Comparison of ENCODE assay signal across 1 cellular context in the genomic region with DNA sequence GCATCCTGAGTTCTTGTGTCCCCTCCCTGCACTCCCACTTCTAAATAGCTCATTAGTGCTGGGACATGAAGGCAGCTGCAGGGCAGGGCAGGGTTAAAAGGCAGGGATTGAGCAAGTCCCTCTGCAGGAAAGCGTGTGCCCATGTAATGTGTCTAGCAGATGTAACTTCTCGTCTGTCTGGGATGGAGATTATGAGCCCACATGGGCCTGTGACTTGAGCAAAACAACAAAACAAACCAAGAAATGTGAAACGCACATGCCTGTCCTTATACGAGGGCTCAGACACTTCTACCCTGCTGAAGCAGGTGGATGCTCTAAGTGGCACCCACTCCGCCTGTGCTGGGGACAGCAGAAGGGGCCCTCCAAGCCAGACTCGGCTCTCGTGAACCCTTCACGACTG.
TF ChIP-seq lines count a peak whose summit lies in the region.

No MANE protein-coding gene starts in this region.

TF ChIP-seq in H1, 55 proteins besides CTCF, POLR2A, EP300 and RAD21:
- TF ChIP-seq GABPA (IDR thresholded peaks at IDR 0.05; ENCODE audit: borderline replicate concordance, insufficient read depth, low read length) (no peak), PHF8 (conservative IDR thresholded peaks at IDR 0.05; ENCODE audit: low read depth, low read length) (no peak), BCL11A (IDR thresholded peaks at IDR 0.05; ENCODE audit: low read depth in 2 of 2, low read length in 2 of 2) (no peak), BRCA1 (IDR thresholded peaks at IDR 0.05; ENCODE audit: low read depth, low read length) (no peak), EZH2 (IDR thresholded peaks at IDR 0.05; ENCODE audit: low read depth, low read length, severe bottlenecking) (no peak), HDAC2 (IDR thresholded peaks at IDR 0.05; ENCODE audit: borderline replicate concordance in 1 of 2, low read depth in 2 of 2, low read length in 2 of 2) (no peak), NRF1 (IDR thresholded peaks at IDR 0.05; ENCODE audit: low read depth, low read length) (no peak), JUN (IDR thresholded peaks at IDR 0.05; ENCODE audit: low read depth, low read length) (no peak), JUND (IDR thresholded peaks at IDR 0.05; ENCODE audit: low read length) (no peak), SIX5 (IDR thresholded peaks at IDR 0.05; ENCODE audit: low read depth, low read length) (no peak), SUZ12 (IDR thresholded peaks at IDR 0.05; ENCODE audit: low read length) (no peak), RFX5 (IDR thresholded peaks at IDR 0.05; ENCODE audit: borderline replicate concordance, low read depth, low read length) (no peak), SRF (IDR thresholded peaks at IDR 0.05; ENCODE audit: low read depth, low read length) (no peak), RXRA (IDR thresholded peaks at IDR 0.05; ENCODE audit: insufficient read depth, low read depth, low read length) (no peak), KDM4A (IDR thresholded peaks at IDR 0.05; ENCODE audit: low read depth, low read length, severe bottlenecking) (no peak), SAP30 (IDR thresholded peaks at IDR 0.05; ENCODE audit: insufficient read depth, insufficient replicate concordance, low read length) (no peak)
- TF ChIP-seq, protein P1, sequence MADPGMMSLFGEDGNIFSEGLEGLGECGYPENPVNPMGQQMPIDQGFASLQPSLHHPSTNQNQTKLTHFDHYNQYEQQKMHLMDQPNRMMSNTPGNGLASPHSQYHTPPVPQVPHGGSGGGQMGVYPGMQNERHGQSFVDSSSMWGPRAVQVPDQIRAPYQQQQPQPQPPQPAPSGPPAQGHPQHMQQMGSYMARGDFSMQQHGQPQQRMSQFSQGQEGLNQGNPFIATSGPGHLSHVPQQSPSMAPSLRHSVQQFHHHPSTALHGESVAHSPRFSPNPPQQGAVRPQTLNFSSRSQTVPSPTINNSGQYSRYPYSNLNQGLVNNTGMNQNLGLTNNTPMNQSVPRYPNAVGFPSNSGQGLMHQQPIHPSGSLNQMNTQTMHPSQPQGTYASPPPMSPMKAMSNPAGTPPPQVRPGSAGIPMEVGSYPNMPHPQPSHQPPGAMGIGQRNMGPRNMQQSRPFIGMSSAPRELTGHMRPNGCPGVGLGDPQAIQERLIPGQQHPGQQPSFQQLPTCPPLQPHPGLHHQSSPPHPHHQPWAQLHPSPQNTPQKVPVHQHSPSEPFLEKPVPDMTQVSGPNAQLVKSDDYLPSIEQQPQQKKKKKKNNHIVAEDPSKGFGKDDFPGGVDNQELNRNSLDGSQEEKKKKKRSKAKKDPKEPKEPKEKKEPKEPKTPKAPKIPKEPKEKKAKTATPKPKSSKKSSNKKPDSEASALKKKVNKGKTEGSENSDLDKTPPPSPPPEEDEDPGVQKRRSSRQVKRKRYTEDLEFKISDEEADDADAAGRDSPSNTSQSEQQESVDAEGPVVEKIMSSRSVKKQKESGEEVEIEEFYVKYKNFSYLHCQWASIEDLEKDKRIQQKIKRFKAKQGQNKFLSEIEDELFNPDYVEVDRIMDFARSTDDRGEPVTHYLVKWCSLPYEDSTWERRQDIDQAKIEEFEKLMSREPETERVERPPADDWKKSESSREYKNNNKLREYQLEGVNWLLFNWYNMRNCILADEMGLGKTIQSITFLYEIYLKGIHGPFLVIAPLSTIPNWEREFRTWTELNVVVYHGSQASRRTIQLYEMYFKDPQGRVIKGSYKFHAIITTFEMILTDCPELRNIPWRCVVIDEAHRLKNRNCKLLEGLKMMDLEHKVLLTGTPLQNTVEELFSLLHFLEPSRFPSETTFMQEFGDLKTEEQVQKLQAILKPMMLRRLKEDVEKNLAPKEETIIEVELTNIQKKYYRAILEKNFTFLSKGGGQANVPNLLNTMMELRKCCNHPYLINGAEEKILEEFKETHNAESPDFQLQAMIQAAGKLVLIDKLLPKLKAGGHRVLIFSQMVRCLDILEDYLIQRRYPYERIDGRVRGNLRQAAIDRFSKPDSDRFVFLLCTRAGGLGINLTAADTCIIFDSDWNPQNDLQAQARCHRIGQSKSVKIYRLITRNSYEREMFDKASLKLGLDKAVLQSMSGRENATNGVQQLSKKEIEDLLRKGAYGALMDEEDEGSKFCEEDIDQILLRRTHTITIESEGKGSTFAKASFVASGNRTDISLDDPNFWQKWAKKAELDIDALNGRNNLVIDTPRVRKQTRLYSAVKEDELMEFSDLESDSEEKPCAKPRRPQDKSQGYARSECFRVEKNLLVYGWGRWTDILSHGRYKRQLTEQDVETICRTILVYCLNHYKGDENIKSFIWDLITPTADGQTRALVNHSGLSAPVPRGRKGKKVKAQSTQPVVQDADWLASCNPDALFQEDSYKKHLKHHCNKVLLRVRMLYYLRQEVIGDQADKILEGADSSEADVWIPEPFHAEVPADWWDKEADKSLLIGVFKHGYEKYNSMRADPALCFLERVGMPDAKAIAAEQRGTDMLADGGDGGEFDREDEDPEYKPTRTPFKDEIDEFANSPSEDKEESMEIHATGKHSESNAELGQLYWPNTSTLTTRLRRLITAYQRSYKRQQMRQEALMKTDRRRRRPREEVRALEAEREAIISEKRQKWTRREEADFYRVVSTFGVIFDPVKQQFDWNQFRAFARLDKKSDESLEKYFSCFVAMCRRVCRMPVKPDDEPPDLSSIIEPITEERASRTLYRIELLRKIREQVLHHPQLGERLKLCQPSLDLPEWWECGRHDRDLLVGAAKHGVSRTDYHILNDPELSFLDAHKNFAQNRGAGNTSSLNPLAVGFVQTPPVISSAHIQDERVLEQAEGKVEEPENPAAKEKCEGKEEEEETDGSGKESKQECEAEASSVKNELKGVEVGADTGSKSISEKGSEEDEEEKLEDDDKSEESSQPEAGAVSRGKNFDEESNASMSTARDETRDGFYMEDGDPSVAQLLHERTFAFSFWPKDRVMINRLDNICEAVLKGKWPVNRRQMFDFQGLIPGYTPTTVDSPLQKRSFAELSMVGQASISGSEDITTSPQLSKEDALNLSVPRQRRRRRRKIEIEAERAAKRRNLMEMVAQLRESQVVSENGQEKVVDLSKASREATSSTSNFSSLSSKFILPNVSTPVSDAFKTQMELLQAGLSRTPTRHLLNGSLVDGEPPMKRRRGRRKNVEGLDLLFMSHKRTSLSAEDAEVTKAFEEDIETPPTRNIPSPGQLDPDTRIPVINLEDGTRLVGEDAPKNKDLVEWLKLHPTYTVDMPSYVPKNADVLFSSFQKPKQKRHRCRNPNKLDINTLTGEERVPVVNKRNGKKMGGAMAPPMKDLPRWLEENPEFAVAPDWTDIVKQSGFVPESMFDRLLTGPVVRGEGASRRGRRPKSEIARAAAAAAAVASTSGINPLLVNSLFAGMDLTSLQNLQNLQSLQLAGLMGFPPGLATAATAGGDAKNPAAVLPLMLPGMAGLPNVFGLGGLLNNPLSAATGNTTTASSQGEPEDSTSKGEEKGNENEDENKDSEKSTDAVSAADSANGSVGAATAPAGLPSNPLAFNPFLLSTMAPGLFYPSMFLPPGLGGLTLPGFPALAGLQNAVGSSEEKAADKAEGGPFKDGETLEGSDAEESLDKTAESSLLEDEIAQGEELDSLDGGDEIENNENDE (IDR thresholded peaks at IDR 0.05; ENCODE audit: insufficient replicate concordance, low read length) = no peak
- TF ChIP-seq, protein P2, sequence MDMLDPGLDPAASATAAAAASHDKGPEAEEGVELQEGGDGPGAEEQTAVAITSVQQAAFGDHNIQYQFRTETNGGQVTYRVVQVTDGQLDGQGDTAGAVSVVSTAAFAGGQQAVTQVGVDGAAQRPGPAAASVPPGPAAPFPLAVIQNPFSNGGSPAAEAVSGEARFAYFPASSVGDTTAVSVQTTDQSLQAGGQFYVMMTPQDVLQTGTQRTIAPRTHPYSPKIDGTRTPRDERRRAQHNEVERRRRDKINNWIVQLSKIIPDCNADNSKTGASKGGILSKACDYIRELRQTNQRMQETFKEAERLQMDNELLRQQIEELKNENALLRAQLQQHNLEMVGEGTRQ (IDR thresholded peaks at IDR 0.05; ENCODE audit: low read length) = no peak
